In genomic region chr14:104256025-104256424, GRCh38 we compare ENCODE assay signal across 8 cellular contexts.
"Had no signal": no experiment of that assay in that cellular context is flagged by ENCODE, and none has a peak within 500 bp of the region (broad histone marks: within the 10 kb centered on the region; RNA-seq: fewer than 3 reads in every experiment).

No MANE protein-coding gene starts in this region.

- H3K4me1 ChIP-seq: HAP-1 had no signal

- H3K36me3 ChIP-seq: HAP-1 had no signal

- H3K4me3 ChIP-seq: GM23248, HAP-1 had no signal

- DNase-seq: GM23248, GOT3, H7, IMR-90, KBM-7 had no signal

- H2AFZ ChIP-seq: GM23248 had no signal

- ATAC-seq: HCT116 had no signal

- H3K9ac ChIP-seq: GM23248 had no signal

- FAIRE-seq: HTR-8/SVneo had no signal

- H3K9me3 ChIP-seq: HAP-1 had no signal

- H3K27ac ChIP-seq: GM23248 had no signal
